ENCODE assay signal across 29 cellular contexts in genomic region chr10:18483787-18484186, GRCh38.
"Had no signal": no experiment of that assay in that cellular context is flagged by ENCODE, and none has a peak within 500 bp of the region (broad histone marks: within the 10 kb centered on the region; RNA-seq: fewer than 3 reads in every experiment).

No MANE protein-coding gene starts in this region.

- H3K27me3 ChIP-seq: brain microvascular endothelial cell had no signal

- H3K27ac ChIP-seq: brain microvascular endothelial cell, VCaP had no signal

- ATAC-seq: activated CD8-positive, alpha-beta memory T cell treated with anti-CD3 and anti-CD28 coated beads, Interleukin-2, amount 10 ng/mL, durations not matched to agents 7 days and 5 days; activated naive CD8-positive, alpha-beta T cell treated with anti-CD3 and anti-CD28 coated beads, Interleukin-2, amount 50 U/mL, for 24 hours; Panc1; SK-N-SH treated with all-trans-retinoic acid at 6 μM for 48 hours had no signal

- H3K36me3 ChIP-seq: brain microvascular endothelial cell had no signal

- DNase-seq: activated B cell treated with CpG ODN at 0.5 μM for 24 hours; activated CD4-positive, alpha-beta memory T cell treated with anti-CD3 and anti-CD28 coated beads, Interleukin-2, amount 10 ng/mL, durations not matched to agents 7 days and 5 days; activated CD4-positive, alpha-beta T cell treated with anti-CD3 and anti-CD28 coated beads for 4 hours; activated CD4-positive, CD25-positive, alpha-beta regulatory T cell treated with anti-CD3 and anti-CD28 coated beads, Interleukin-2, amount 50 U/mL, for 72 hours; activated CD8-positive, alpha-beta memory T cell treated with anti-CD3 and anti-CD28 coated beads for 24 hours; activated CD8-positive, alpha-beta memory T cell treated with anti-CD3 and anti-CD28 coated beads, Interleukin-2, amount 10 ng/mL, durations not matched to agents 7 days and 5 days; activated CD8-positive, alpha-beta memory T cell treated with anti-CD3 and anti-CD28 coated beads, Interleukin-2, amount 50 U/mL, for 48 hours; activated effector memory CD4-positive, alpha-beta T cell treated with Interleukin-2 at 50 U/mL for 16 hours; activated naive CD4-positive, alpha-beta T cell treated with anti-CD3 and anti-CD28 coated beads, Interleukin-2, amount 10 ng/mL, durations not matched to agents 7 days and 5 days; activated naive CD8-positive, alpha-beta T cell treated with anti-CD3 and anti-CD28 coated beads, Interleukin-2, amount 50 U/mL, for 24 hours; activated T-cell treated with anti-CD3 and anti-CD28 coated beads, Interleukin-2, amount 50 U/mL, for 48 hours; anterior cingulate cortex; brain microvascular endothelial cell; NCI-H1092 treated with DMSO at 0.1 percent for 48 hours; NCI-H1417; NCI-H146; NCI-H187; NCI-H2029 treated with DMSO at 0.1 percent for 48 hours; NCI-H2171 treated with DMSO at 0.1 percent for 48 hours; NCI-H345; NCI-H524 treated with DMSO at 0.1 percent for 48 hours; SHP77; SW 1271; T-helper 1 cell; T-helper 2 cell; T-helper 9 cell had no signal
